8 cellular contexts compared by ENCODE assay signal in the genomic region with DNA sequence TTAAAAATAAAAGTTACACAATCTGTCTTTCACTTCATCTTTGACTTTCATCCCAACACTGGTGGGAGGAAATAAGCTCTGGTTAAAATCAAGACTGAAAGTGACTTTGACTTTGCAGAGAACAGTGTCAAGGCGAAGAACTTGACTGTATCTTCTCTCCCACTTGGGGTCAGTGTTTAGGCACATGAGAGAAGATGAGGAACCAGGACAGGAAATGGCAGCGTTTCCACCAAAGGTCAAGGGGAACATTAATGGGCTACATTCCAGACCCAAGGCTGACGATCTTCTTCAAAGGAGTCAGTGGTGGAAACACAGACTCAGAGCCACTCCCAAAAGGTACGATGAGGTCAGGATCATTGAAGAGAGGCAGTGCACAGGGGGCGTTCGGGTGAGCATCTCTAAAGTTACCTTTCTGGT.
DNase-seq lines count a peak whose midpoint lies in the region; ATAC-seq and TF ChIP-seq lines count a peak whose summit lies in the region.

No MANE protein-coding gene starts in this region.

- peak; percentile 58 for TF ChIP-seq CTCF in GM12865 (IDR thresholded peaks at IDR 0.05; ENCODE audit: insufficient read depth, low read depth, low read length, missing control alignments)
- peak in 51 of 56 donors; percentile 19 to 65 (median 41) for TF ChIP-seq CTCF in dorsolateral prefrontal cortex (IDR thresholded peaks at IDR 0.05 in 54 of 56, conservative IDR thresholded peaks at IDR 0.05 in 2 of 56; ENCODE audit: low read depth in 1 of 56, partially characterized antibody in 56 of 56)

- intact Hi-C loops in dorsolateral prefrontal cortex (cut with DNase I) = loop anchor here (2.0 to 5.0 kb wide), 2 partner anchors 605 to 607 kb away; a partner anchor contains a TSS

- peaks cover 0 to 9% (median 0%) of the 10 kb centered on the region in 45 donors for H3K27me3 ChIP-seq in dorsolateral prefrontal cortex

- ATAC-seq in HG02798 (IDR thresholded peaks at IDR 0.05; ENCODE audit: poor library complexity, unreplicated experiment) (peak; percentile 77), HG03280 (IDR thresholded peaks at IDR 0.05; ENCODE audit: unreplicated experiment) (no peak)

- peak overlapping the region in 38 of 59 donors; percentile 0 to 71 (median 52) for H3K27ac ChIP-seq in dorsolateral prefrontal cortex

- H3K4me3 ChIP-seq in GM12865 (ENCODE audit: low read depth, low read length) = no peak overlapping the region
- no peak overlapping the region for H3K4me3 ChIP-seq in dorsolateral prefrontal cortex

- peak; percentile 83 for DNase-seq in GM12865 (ENCODE audit: low read depth)
- peak; percentile 13 to 39 for DNase-seq in NOMO-1 (lab: John Stamatoyannopoulos, UW; ENCODE audit: unreplicated experiment in 2 of 2)
- DNase-seq in dorsolateral prefrontal cortex = peak in 1 of 10 donors; percentile 14
- DNase-seq in middle frontal gyrus (ENCODE audit: extremely low spot score, low spot score) = peak; percentile 20
- DNase-seq in activated CD8-positive, alpha-beta memory T cell treated with anti-CD3 and anti-CD28 coated beads, Interleukin-2, amount 50 U/mL, for 48 hours = no peak
- no peak for DNase-seq in DMS153 treated with DMSO at 0.1 percent for 48 hours (lab: John Stamatoyannopoulos, UW; ENCODE audit: unreplicated experiment)

Comparison
In these comparisons a context has a peak if more than half of its experiments do, and no peak if none do; other contexts are left out.
1. DNase-seq: peak in GM12865 (single experiment), NOMO-1 (2 of 2) and middle frontal gyrus (single experiment); none in activated CD8-positive, alpha-beta memory T cell treated with anti-CD3 and anti-CD28 coated beads, Interleukin-2, amount 50 U/mL, for 48 hours (single experiment) and DMS153 treated with DMSO at 0.1 percent for 48 hours (single experiment).